Comparison of ENCODE assay signal across 31 cellular contexts in genomic region chr7:115086146-115086841, GRCh38.
DNase-seq lines count a peak whose midpoint lies in the region; ATAC-seq and TF ChIP-seq lines count a peak whose summit lies in the region.
"Had no signal": no experiment of that assay in that cellular context is flagged by ENCODE, and none has a peak within 500 bp of the region (broad histone marks: within the 10 kb centered on the region; RNA-seq: fewer than 3 reads in every experiment).

No MANE protein-coding gene starts in this region.

- H3K36me3 Mint-ChIP-seq in chondrocyte (ENCODE audit: low read depth): no peaks in the 10 kb centered on the region
- peaks cover 4% of the 10 kb centered on the region for H3K36me3 Mint-ChIP-seq in mesothelial cell of epicardium
- H3K36me3 Mint-ChIP-seq in stimulated activated naive B cell treated with anti-CD40 and anti-IgM and Interleukin-4, amounts not matched to agents 10 μg/mL and 1 μg/mL and 100 μg/mL, for 72 hours: peaks cover 0 to 3% of the 10 kb centered on the region in 2 donors
- H3K36me3 Mint-ChIP-seq: CD4-positive, alpha-beta memory T cell; natural killer cell treated with Interleukin-12 subunit alpha and Interleukin-12 subunit beta and Interleukin-15 and Interleukin-18, amount 100 ng/mL, for 72 hours; stimulated activated memory B cell treated with anti-CD40 and anti-IgM and Interleukin-4, amounts not matched to agents 10 μg/mL and 1 μg/mL and 100 μg/mL, for 72 hours had no signal

- H3K27ac Mint-ChIP-seq in chondrocyte (ENCODE audit: unreplicated experiment) (no peak overlapping the region), mesothelial cell of epicardium (peak overlapping the region; percentile 64)
- no peak overlapping the region for H3K27ac Mint-ChIP-seq in stimulated activated naive B cell treated with anti-CD40 and anti-IgM and Interleukin-4, amounts not matched to agents 10 μg/mL and 1 μg/mL and 100 μg/mL, for 72 hours
- H3K27ac Mint-ChIP-seq: activated naive CD8-positive, alpha-beta T cell treated with anti-CD3 and anti-CD28 coated beads, Interleukin-2, amount 50 U/mL, for 24 hours; natural killer cell treated with Interleukin-12 subunit alpha and Interleukin-12 subunit beta and Interleukin-15 and Interleukin-18, amount 100 ng/mL, for 72 hours; T-helper 1 cell treated with Interleukin-12 subunit alpha and Interleukin-12 subunit beta and Interleukin-4 antibody, amounts not matched to agents 30 μg/mL and 1 μg/mL, for 36 hours had no signal

- no peak for ATAC-seq in stimulated activated naive B cell treated with anti-CD40 and anti-IgM and Interleukin-4, amounts not matched to agents 10 μg/mL and 1 μg/mL and 100 μg/mL, for 72 hours (replicated peaks)
- ATAC-seq in GM18870 (IDR thresholded peaks at IDR 0.05; ENCODE audit: unreplicated experiment): no peak
- ATAC-seq: activated naive CD8-positive, alpha-beta T cell treated with anti-CD3 and anti-CD28 coated beads, Interleukin-2, amount 50 U/mL, for 24 hours had no signal

- DNase-seq in AG09309 (ENCODE audit: low read depth) (no peak), LNCaP clone FGC (ENCODE audit: low read depth) (no peak), chondrocyte (ENCODE audit: low spot score) (no peak), mesothelial cell of epicardium (ENCODE audit: low spot score in 2 of 2, unreplicated experiment in 2 of 2) (no peak), DMS 273 (lab: John Stamatoyannopoulos, UW; ENCODE audit: unreplicated experiment) (no peak), cerebellar nuclear complex (lab: John Stamatoyannopoulos, UW) (no peak)
- no peak for DNase-seq in stimulated activated naive B cell treated with anti-CD40 and anti-IgM and Interleukin-4, amounts not matched to agents 10 μg/mL and 1 μg/mL and 100 μg/mL, for 72 hours
- DNase-seq: activated CD4-positive, alpha-beta T cell treated with anti-CD3 and anti-CD28 coated beads for 1 hour; activated gamma-delta T cell treated with Interleukin-2 at 50 U/mL for 16 hours; activated naive CD8-positive, alpha-beta T cell treated with anti-CD3 and anti-CD28 coated beads, Interleukin-2, amount 50 U/mL, for 24 hours; activated T-cell treated with anti-CD3 and anti-CD28 coated beads, Interleukin-2, amount 50 U/mL, for 1 hour; CD4-positive, alpha-beta memory T cell; effector CD4-positive, alpha-beta T cell; foreskin melanocyte; GF-D8; HCEC 1CT; left lung; MM.1S; NCI-H1417; NCI-H2107; NCI-H510A; NK-92 treated with Interleukin-12 subunit alpha and Interleukin-12 subunit beta, amount 100 ng/mL, for 24 hours; ovary; Peyer's patch; stimulated activated CD4-positive, alpha-beta T cell treated with anti-CD3 and anti-CD28 coated beads, Interleukin-4, amount 100 ng/mL, for 1 hour; testis had no signal

- H3K4me3 ChIP-seq in AG09309 (ENCODE audit: control insufficient read depth, low read depth, low read length): no peak overlapping the region
- H3K4me3 ChIP-seq in LNCaP clone FGC (ENCODE audit: low read depth, low read length): no peak overlapping the region
- H3K4me3 ChIP-seq: left lung, ovary, Peyer's patch, right atrium auricular region, testis had no signal

- H3K27me3 Mint-ChIP-seq in chondrocyte (ENCODE audit: low read depth): no peaks in the 10 kb centered on the region
- no peaks in the 10 kb centered on the region for H3K27me3 Mint-ChIP-seq in mesothelial cell of epicardium (ENCODE audit: low read depth)
- H3K27me3 Mint-ChIP-seq in stimulated activated naive B cell treated with anti-CD40 and anti-IgM and Interleukin-4, amounts not matched to agents 10 μg/mL and 1 μg/mL and 100 μg/mL, for 72 hours: no peaks in the 10 kb centered on the region
- H3K27me3 Mint-ChIP-seq: activated naive CD8-positive, alpha-beta T cell treated with anti-CD3 and anti-CD28 coated beads, Interleukin-2, amount 50 U/mL, for 24 hours; CD4-positive, alpha-beta memory T cell; natural killer cell treated with Interleukin-12 subunit alpha and Interleukin-12 subunit beta and Interleukin-15 and Interleukin-18, amount 100 ng/mL, for 72 hours; stimulated activated memory B cell treated with anti-CD40 and anti-IgM and Interleukin-4, amounts not matched to agents 10 μg/mL and 1 μg/mL and 100 μg/mL, for 72 hours had no signal

- H3K4me3 Mint-ChIP-seq in chondrocyte (ENCODE audit: unreplicated experiment): no peak overlapping the region
- no peak overlapping the region for H3K4me3 Mint-ChIP-seq in mesothelial cell of epicardium
- H3K4me3 Mint-ChIP-seq in stimulated activated naive B cell treated with anti-CD40 and anti-IgM and Interleukin-4, amounts not matched to agents 10 μg/mL and 1 μg/mL and 100 μg/mL, for 72 hours: no peak overlapping the region
- H3K4me3 Mint-ChIP-seq: activated naive CD8-positive, alpha-beta T cell treated with anti-CD3 and anti-CD28 coated beads, Interleukin-2, amount 50 U/mL, for 24 hours; CD4-positive, alpha-beta memory T cell; natural killer cell treated with Interleukin-12 subunit alpha and Interleukin-12 subunit beta and Interleukin-15 and Interleukin-18, amount 100 ng/mL, for 72 hours; stimulated activated memory B cell treated with anti-CD40 and anti-IgM and Interleukin-4, amounts not matched to agents 10 μg/mL and 1 μg/mL and 100 μg/mL, for 72 hours; T-helper 1 cell treated with Interleukin-12 subunit alpha and Interleukin-12 subunit beta and Interleukin-4 antibody, amounts not matched to agents 30 μg/mL and 1 μg/mL, for 36 hours had no signal

- H3K9me3 Mint-ChIP-seq in chondrocyte (ENCODE audit: low read depth) (no peaks in the 10 kb centered on the region), mesothelial cell of epicardium (peaks cover 11% of the 10 kb centered on the region)
- H3K9me3 Mint-ChIP-seq in stimulated activated naive B cell treated with anti-CD40 and anti-IgM and Interleukin-4, amounts not matched to agents 10 μg/mL and 1 μg/mL and 100 μg/mL, for 72 hours: peaks cover 0 to 1% of the 10 kb centered on the region in 2 donors
- H3K9me3 Mint-ChIP-seq: activated naive CD8-positive, alpha-beta T cell treated with anti-CD3 and anti-CD28 coated beads, Interleukin-2, amount 50 U/mL, for 24 hours; natural killer cell treated with Interleukin-12 subunit alpha and Interleukin-12 subunit beta and Interleukin-15 and Interleukin-18, amount 100 ng/mL, for 72 hours had no signal

- peak; percentile 3 for TF ChIP-seq CTCF in AG09309 (IDR thresholded peaks at IDR 0.05; ENCODE audit: control insufficient read depth, insufficient read depth, low read depth, low read length, missing control alignments)
- TF ChIP-seq CTCF in LNCaP clone FGC (IDR thresholded peaks at IDR 0.05; ENCODE audit: control insufficient read depth, extremely low read depth, insufficient read depth): peak; percentile 35
- TF ChIP-seq CTCF in chondrocyte (IDR thresholded peaks at IDR 0.05): peak; percentile 9
- TF ChIP-seq CTCF in mesothelial cell of epicardium (IDR thresholded peaks at IDR 0.05; ENCODE audit: unreplicated experiment): no peak

- peaks cover 14% of the 10 kb centered on the region for H3K4me1 Mint-ChIP-seq in chondrocyte (ENCODE audit: low read depth)
- peaks cover 35% of the 10 kb centered on the region for H3K4me1 Mint-ChIP-seq in mesothelial cell of epicardium
- H3K4me1 Mint-ChIP-seq in stimulated activated naive B cell treated with anti-CD40 and anti-IgM and Interleukin-4, amounts not matched to agents 10 μg/mL and 1 μg/mL and 100 μg/mL, for 72 hours: no peaks in the 10 kb centered on the region
- H3K4me1 Mint-ChIP-seq: stimulated activated memory B cell treated with anti-CD40 and anti-IgM and Interleukin-4, amounts not matched to agents 10 μg/mL and 1 μg/mL and 100 μg/mL, for 72 hours had no signal
